8 cellular contexts compared by ENCODE assay signal in genomic region chr19:53254451-53255341, GRCh38. TPM values are rescaled to one million over a fixed set of nuclear protein-coding genes. Genes with fewer than 3 reads are reported as not detected.
A peak's percentile ranks its signal among the peaks of the same experiment; 100 is the strongest.
DNase-seq lines count a peak whose midpoint lies in the region; ATAC-seq lines count a peak whose summit lies in the region.

Gene ZNF677 (minus strand): TSS chr19:53254873. CDS start chr19:53251550, 3,323 bp downstream.

- intact Hi-C loops in activated T-helper 2 cell treated with anti-CD3 and anti-CD28 coated beads, Interferon-gamma antibody, Interleukin-2, Interleukin-4, amounts not matched to agents 10 μg/mL and 5 μg/mL and 100 μg/mL, durations not matched to agents 14 hours and 24 hours and 36 hours (cut with micrococcal nuclease): no loop called here
- intact Hi-C loops in naive thymus-derived CD4-positive, alpha-beta T cell (cut with micrococcal nuclease): loop anchor here (1.0 kb wide), 6 partner anchors 57 to 151 kb away; partner anchors contain the start of genes ZNF160 (in 2 of the 2), ZNF347 (in 1 of the 2), ZNF525 (in 1 of the 2) and ZNF765 (in 1 of the 2)

- peaks cover 9% of the 10 kb centered on the region for H3K36me3 Mint-ChIP-seq in activated T-helper 2 cell treated with anti-CD3 and anti-CD28 coated beads, Interferon-gamma antibody, Interleukin-2, Interleukin-4, amounts not matched to agents 10 μg/mL and 5 μg/mL and 100 μg/mL, durations not matched to agents 14 hours and 24 hours and 36 hours (ENCODE audit: low read depth)
- H3K36me3 Mint-ChIP-seq in naive thymus-derived CD4-positive, alpha-beta T cell: peaks cover 14 to 55% (median 38%) of the 10 kb centered on the region in 5 donors

- H3K4me1 ChIP-seq in naive thymus-derived CD4-positive, alpha-beta T cell (ENCODE audit: control insufficient read depth in 2 of 2, insufficient read depth in 2 of 2, low read length in 2 of 2): peaks cover 0 to 6% of the 10 kb centered on the region in 2 donors

- peaks cover 0 to 41% (median 0%) of the 10 kb centered on the region in 3 experiments for H3K9me3 ChIP-seq in naive thymus-derived CD4-positive, alpha-beta T cell (ENCODE audit: control insufficient read depth in 2 of 3, low read length in 3 of 3)

- no peaks in the 10 kb centered on the region for H3K27me3 ChIP-seq in naive thymus-derived CD4-positive, alpha-beta T cell (ENCODE audit: control insufficient read depth in 2 of 2, insufficient read depth in 2 of 2, low read length in 2 of 2)

- peaks cover 0 to 34% (median 0%) of the 10 kb centered on the region in 3 experiments for H3K36me3 ChIP-seq in naive thymus-derived CD4-positive, alpha-beta T cell (ENCODE audit: control insufficient read depth in 2 of 3, insufficient read depth in 3 of 3, low read length in 3 of 3)

- DNase-seq in ELR (ENCODE audit: low read depth) (peak; percentile 86), NCI-H82 treated with DMSO at 0.1 percent for 48 hours (lab: John Stamatoyannopoulos, UW; ENCODE audit: unreplicated experiment) (peak; percentile 6), fibroblast of peridontal ligament (ENCODE audit: extremely low read depth) (peak; percentile 81), NCI-H1694 (lab: John Stamatoyannopoulos, UW) (no peak)
- peak; percentile 51 for DNase-seq in activated T-helper 2 cell treated with anti-CD3 and anti-CD28 coated beads, Interferon-gamma antibody, Interleukin-2, Interleukin-4, amounts not matched to agents 10 μg/mL and 5 μg/mL and 100 μg/mL, durations not matched to agents 14 hours and 24 hours and 36 hours (ENCODE audit: low spot score)
- DNase-seq in naive thymus-derived CD4-positive, alpha-beta T cell: peak; percentile 42 to 86 (median 77)
- peak; percentile 81 for DNase-seq in stimulated activated CD8-positive, alpha-beta memory T cell treated with anti-CD3 and anti-CD28 coated beads, Interleukin-4, amount 100 ng/mL, for 48 hours

- peak within 1 kb of the TSS; percentile 78 for H3K4me3 Mint-ChIP-seq in activated T-helper 2 cell treated with anti-CD3 and anti-CD28 coated beads, Interferon-gamma antibody, Interleukin-2, Interleukin-4, amounts not matched to agents 10 μg/mL and 5 μg/mL and 100 μg/mL, durations not matched to agents 14 hours and 24 hours and 36 hours (ENCODE audit: low read depth)
- peak within 1 kb of the TSS; percentile 84 to 93 (median 89) for H3K4me3 Mint-ChIP-seq in naive thymus-derived CD4-positive, alpha-beta T cell

- peak within 1 kb of the TSS; percentile 54 for H3K4me3 ChIP-seq in naive thymus-derived CD4-positive, alpha-beta T cell (ENCODE audit: low read length)

- H3K4me1 Mint-ChIP-seq in activated T-helper 2 cell treated with anti-CD3 and anti-CD28 coated beads, Interferon-gamma antibody, Interleukin-2, Interleukin-4, amounts not matched to agents 10 μg/mL and 5 μg/mL and 100 μg/mL, durations not matched to agents 14 hours and 24 hours and 36 hours (ENCODE audit: low read depth): peaks cover 3% of the 10 kb centered on the region
- peaks cover 0 to 17% (median 11%) of the 10 kb centered on the region in 7 donors for H3K4me1 Mint-ChIP-seq in naive thymus-derived CD4-positive, alpha-beta T cell

- ATAC-seq in naive thymus-derived CD4-positive, alpha-beta T cell: peak; percentile 100
- no peak for ATAC-seq in GM21423 (IDR thresholded peaks at IDR 0.05; ENCODE audit: unreplicated experiment)

- peaks cover 70% of the 10 kb centered on the region for H3K9me3 Mint-ChIP-seq in activated T-helper 2 cell treated with anti-CD3 and anti-CD28 coated beads, Interferon-gamma antibody, Interleukin-2, Interleukin-4, amounts not matched to agents 10 μg/mL and 5 μg/mL and 100 μg/mL, durations not matched to agents 14 hours and 24 hours and 36 hours
- peaks cover 17 to 93% (median 57%) of the 10 kb centered on the region in 11 donors for H3K9me3 Mint-ChIP-seq in naive thymus-derived CD4-positive, alpha-beta T cell

- H3K27me3 Mint-ChIP-seq in activated T-helper 2 cell treated with anti-CD3 and anti-CD28 coated beads, Interferon-gamma antibody, Interleukin-2, Interleukin-4, amounts not matched to agents 10 μg/mL and 5 μg/mL and 100 μg/mL, durations not matched to agents 14 hours and 24 hours and 36 hours (ENCODE audit: low read depth): no peaks in the 10 kb centered on the region
- peaks cover 0 to 13% (median 12%) of the 10 kb centered on the region in 5 donors for H3K27me3 Mint-ChIP-seq in naive thymus-derived CD4-positive, alpha-beta T cell

- POLR2A ChIA-PET in naive thymus-derived CD4-positive, alpha-beta T cell (lab: Charles Lee): interaction anchor here (1.0 kb wide), 1 partner anchor 150 kb away, joined by 3 read pairs; no protein-coding TSS in a partner anchor

- CTCF ChIA-PET in naive thymus-derived CD4-positive, alpha-beta T cell (lab: Charles Lee): interaction anchor here (0.6 to 0.8 kb wide), 2 partner anchors 108 to 1398 kb away, joined by 3 to 4 read pairs; no protein-coding TSS in a partner anchor

- peak within 1 kb of the TSS; percentile 66 for H3K27ac ChIP-seq in naive thymus-derived CD4-positive, alpha-beta T cell (ENCODE audit: low read depth, low read length)

- no peak within 1 kb of the TSS for H3K27ac Mint-ChIP-seq in activated T-helper 2 cell treated with anti-CD3 and anti-CD28 coated beads, Interferon-gamma antibody, Interleukin-2, Interleukin-4, amounts not matched to agents 10 μg/mL and 5 μg/mL and 100 μg/mL, durations not matched to agents 14 hours and 24 hours and 36 hours
- H3K27ac Mint-ChIP-seq in naive thymus-derived CD4-positive, alpha-beta T cell: peak within 1 kb of the TSS in 8 of 9 donors; percentile 21 to 94 (median 78)

RNA-seq across cellular contexts. Expression of gene ZNF677, which starts in this region (rescaled TPM):
- total RNA-seq in activated T-helper 2 cell treated with anti-CD3 and anti-CD28 coated beads, Interferon-gamma antibody, Interleukin-2, Interleukin-4, amounts not matched to agents 10 μg/mL and 5 μg/mL and 100 μg/mL, durations not matched to agents 14 hours and 24 hours and 36 hours: 1.6 and 1.8 TPM in 2 replicates
- 10 to 100 TPM in 2 of 5 experiments, 1 to 10 TPM in 3; 2.2 to 25.9 (median 7.4) TPM for total RNA-seq in naive thymus-derived CD4-positive, alpha-beta T cell
- polyA plus RNA-seq in naive thymus-derived CD4-positive, alpha-beta T cell: 10 to 100 TPM; 20.5 to 29.9 TPM
